ENCODE assay signal across 1 cellular context in the genomic region with DNA sequence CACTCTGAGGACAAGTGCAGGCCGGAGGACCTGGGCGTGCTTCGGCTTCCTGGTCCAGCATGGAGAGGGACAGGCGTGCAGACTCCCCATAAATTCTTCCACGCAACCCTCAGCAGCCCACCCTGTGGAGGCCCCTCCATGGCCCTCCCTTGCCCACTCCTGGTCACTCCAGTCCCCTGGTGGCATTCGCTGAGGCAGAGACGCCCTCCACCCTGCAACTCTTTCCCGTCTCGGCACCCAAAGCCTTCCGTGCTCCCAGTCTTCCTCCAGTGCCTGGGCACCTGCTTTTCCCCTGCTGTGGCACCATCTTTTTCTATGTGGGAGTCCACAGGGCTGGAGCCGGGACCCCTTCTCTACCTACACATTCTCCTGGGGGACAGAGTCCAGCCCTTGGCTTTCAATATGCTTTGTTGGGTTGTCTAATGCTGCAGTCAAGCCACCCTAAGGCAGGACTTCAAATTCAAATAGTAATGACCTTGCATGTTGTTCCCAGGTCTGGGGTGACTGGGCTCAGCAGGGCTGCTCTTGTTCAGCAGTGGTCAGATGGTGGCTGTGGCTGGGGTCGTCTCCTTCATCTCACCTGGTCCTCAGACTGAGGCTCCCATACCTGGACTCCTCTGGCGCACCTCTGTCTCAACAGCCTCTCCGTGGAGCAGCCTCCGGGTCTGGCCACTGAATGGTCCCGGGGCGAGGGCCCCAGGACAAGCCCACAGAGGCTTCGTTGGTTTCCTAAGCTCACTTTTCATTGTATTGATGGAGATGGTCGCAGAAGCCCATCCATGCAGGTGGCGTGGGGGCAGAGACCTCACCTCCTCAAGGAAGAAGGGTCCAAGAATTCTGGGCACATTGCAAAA.
A peak's percentile ranks its signal among the peaks of the same experiment; 100 is the strongest.
TF ChIP-seq lines count a peak whose summit lies in the region.

No MANE protein-coding gene starts in this region.

TF ChIP-seq in HepG2, 621 proteins besides CTCF, POLR2A, EP300 and RAD21:
- TF ChIP-seq ZNF331 (CRISPR knock-in tag; IDR thresholded peaks at IDR 0.05) (peak; percentile 96), THYN1 (CRISPR knock-in tag; IDR thresholded peaks at IDR 0.05; ENCODE audit: borderline replicate concordance, low read depth) (no peak)
